ENCODE assay signal across 8 cellular contexts in the genomic region with DNA sequence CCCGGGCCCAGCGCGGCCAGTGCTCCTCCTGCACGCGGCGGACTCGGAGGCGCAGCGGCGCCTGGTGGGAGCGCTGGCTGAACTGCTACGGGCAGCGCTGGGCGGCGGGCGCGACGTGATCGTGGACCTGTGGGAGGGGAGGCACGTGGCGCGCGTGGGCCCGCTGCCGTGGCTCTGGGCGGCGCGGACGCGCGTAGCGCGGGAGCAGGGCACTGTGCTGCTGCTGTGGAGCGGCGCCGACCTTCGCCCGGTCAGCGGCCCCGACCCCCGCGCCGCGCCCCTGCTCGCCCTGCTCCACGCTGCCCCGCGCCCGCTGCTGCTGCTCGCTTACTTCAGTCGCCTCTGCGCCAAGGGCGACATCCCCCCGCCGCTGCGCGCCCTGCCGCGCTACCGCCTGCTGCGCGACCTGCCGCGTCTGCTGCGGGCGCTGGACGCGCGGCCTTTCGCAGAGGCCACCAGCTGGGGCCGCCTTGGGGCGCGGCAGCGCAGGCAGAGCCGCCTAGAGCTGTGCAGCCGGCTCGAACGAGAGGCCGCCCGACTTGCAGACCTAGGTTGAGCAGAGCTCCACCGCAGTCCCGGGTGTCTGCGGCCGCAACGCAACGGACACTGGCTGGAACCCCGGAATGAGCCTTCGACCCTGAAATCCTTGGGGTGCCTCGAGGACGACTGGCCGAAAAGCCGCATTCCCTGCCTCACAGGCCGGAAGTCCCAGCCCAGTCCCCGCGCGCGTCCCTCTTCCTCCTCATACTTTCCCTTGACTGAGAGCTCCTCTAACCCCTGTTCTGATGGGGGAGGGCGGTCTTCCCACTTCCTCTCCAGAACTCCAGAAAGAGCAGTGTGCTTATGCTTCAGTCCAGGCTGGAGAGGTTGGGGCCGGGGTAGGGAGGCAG. TPM values are rescaled to one million over a fixed set of nuclear protein-coding genes. Genes with fewer than 3 reads are reported as not detected.
DNase-seq lines count a peak whose midpoint lies in the region; ATAC-seq and TF ChIP-seq lines count a peak whose summit lies in the region.

No MANE protein-coding gene starts in this region.

- POLR2A ChIA-PET in BJ (lab: Charles Lee), result no interaction called here

- DNase-seq in BJ (ENCODE audit: low read depth) (no peak), NCI-H82 treated with DMSO at 0.1 percent for 48 hours (lab: John Stamatoyannopoulos, UW; ENCODE audit: unreplicated experiment) (peak; percentile 20), amniotic epithelial cell (ENCODE audit: low read depth) (peak; percentile 45), right atrium auricular region (ENCODE audit: low spot score) (peak; percentile 77), posterior cingulate gyrus (peak; percentile 53 to 96 (median 72)), NCI-H2196 treated with DMSO at 0.1 percent for 48 hours (lab: John Stamatoyannopoulos, UW; ENCODE audit: unreplicated experiment) (no peak)

- no peaks in the 10 kb centered on the region for H3K9me3 ChIP-seq in right atrium auricular region

- no peaks in the 10 kb centered on the region for H3K36me3 ChIP-seq in BJ (ENCODE audit: control insufficient read depth, insufficient read depth, low read length)
- peaks cover 1% of the 10 kb centered on the region for H3K36me3 ChIP-seq in right atrium auricular region

- intact Hi-C loops in posterior cingulate gyrus (cut with DNase I), result no loop called here

- H3K27ac ChIP-seq in right atrium auricular region, result peak overlapping the region; percentile 90 to 92

- TF ChIP-seq CTCF in BJ (IDR thresholded peaks at IDR 0.05; ENCODE audit: insufficient read depth, low read depth, low read length), result peak; percentile 50
- peak in 1 of 2 donors; percentile 63 for TF ChIP-seq CTCF in right atrium auricular region (IDR thresholded peaks at IDR 0.05)

- ATAC-seq in GM19351 (IDR thresholded peaks at IDR 0.05; ENCODE audit: unreplicated experiment) (peak; percentile 60), GM21360 (IDR thresholded peaks at IDR 0.05; ENCODE audit: unreplicated experiment) (no peak)

- H3K4me3 ChIP-seq in BJ (ENCODE audit: low read depth, low read length) (peak overlapping the region; percentile 40), right atrium auricular region (peak overlapping the region; percentile 58 to 69)

- H3K4me1 ChIP-seq in right atrium auricular region, result peaks cover 0 to 36% of the 10 kb centered on the region in 2 donors

- CTCF ChIA-PET in BJ (lab: Yijun Ruan, JAX), result interaction anchor here (0.6 to 3.8 kb wide), 13 partner anchors 10 to 214 kb away, joined by 3 to 23 read pairs (median 3); a partner anchor contains a TSS

- H3K27me3 ChIP-seq in BJ (ENCODE audit: control insufficient read depth, insufficient read depth, low read length) (no peaks in the 10 kb centered on the region), right atrium auricular region (no peaks in the 10 kb centered on the region)

RNA-seq across cellular contexts. Expression of a gene that starts 1.4 kb away (rescaled TPM):
- 14.7 and 28.1 TPM in 2 replicates for polyA plus RNA-seq in BJ (2011; rRNA removed)
- polyA minus RNA-seq in BJ (2011; rRNA and poly(A)+ RNA removed), result 28.9 and 31.6 TPM in 2 replicates
- total RNA-seq in right atrium auricular region, result 10 to 100 TPM; 32.5 to 49.1 TPM

RNA-seq across cellular contexts. Expression of a gene that starts 12.8 kb away (rescaled TPM):
- polyA plus RNA-seq in BJ (2011; rRNA removed), result 2.2 and 4.0 TPM in 2 replicates
- 2.5 and 4.8 TPM in 2 replicates for polyA minus RNA-seq in BJ (2011; rRNA and poly(A)+ RNA removed)
- 1 to 10 TPM in 1 of 2 donors, under 1 TPM in 1; 0.89 to 2.6 TPM for total RNA-seq in right atrium auricular region

RNA-seq across cellular contexts. Expression of a gene that starts 18.1 kb away (rescaled TPM):
- polyA plus RNA-seq in BJ (2011; rRNA removed), result 22.5 and 30.3 TPM in 2 replicates
- polyA minus RNA-seq in BJ (2011; rRNA and poly(A)+ RNA removed), result 6.2 and 12.8 TPM in 2 replicates
- 10 to 100 TPM; 63.9 to 79.0 TPM for total RNA-seq in right atrium auricular region

RNA-seq across cellular contexts. Expression of a gene that starts 25.1 kb away (rescaled TPM):
- polyA plus RNA-seq in BJ (2011; rRNA removed), result 46.5 and 47.2 TPM in 2 replicates
- 24.1 and 34.5 TPM in 2 replicates for polyA minus RNA-seq in BJ (2011; rRNA and poly(A)+ RNA removed)
- total RNA-seq in right atrium auricular region, result 10 to 100 TPM; 39.8 to 44.8 TPM

RNA-seq across cellular contexts. Expression of a gene that starts 35.4 kb away (rescaled TPM):
- 0.09 and 0.25 TPM in 2 replicates for polyA plus RNA-seq in BJ (2011; rRNA removed)
- polyA minus RNA-seq in BJ (2011; rRNA and poly(A)+ RNA removed), result 0.26 TPM in 1 of 2 replicates, not detected in the other
- total RNA-seq in right atrium auricular region, result 10 to 100 TPM in 1 of 2 donors, 1 to 10 TPM in 1; 1.3 to 17.1 TPM

Comparison
In these comparisons a context has a peak if more than half of its experiments do, and no peak if none do; other contexts are left out.
1. DNase-seq: peak in NCI-H82 treated with DMSO at 0.1 percent for 48 hours (single experiment), amniotic epithelial cell (single experiment), right atrium auricular region (single experiment) and posterior cingulate gyrus (10 of 10); none in BJ (single experiment) and NCI-H2196 treated with DMSO at 0.1 percent for 48 hours (single experiment).